Comparison of ENCODE assay signal across 12 cellular contexts in the genomic region with DNA sequence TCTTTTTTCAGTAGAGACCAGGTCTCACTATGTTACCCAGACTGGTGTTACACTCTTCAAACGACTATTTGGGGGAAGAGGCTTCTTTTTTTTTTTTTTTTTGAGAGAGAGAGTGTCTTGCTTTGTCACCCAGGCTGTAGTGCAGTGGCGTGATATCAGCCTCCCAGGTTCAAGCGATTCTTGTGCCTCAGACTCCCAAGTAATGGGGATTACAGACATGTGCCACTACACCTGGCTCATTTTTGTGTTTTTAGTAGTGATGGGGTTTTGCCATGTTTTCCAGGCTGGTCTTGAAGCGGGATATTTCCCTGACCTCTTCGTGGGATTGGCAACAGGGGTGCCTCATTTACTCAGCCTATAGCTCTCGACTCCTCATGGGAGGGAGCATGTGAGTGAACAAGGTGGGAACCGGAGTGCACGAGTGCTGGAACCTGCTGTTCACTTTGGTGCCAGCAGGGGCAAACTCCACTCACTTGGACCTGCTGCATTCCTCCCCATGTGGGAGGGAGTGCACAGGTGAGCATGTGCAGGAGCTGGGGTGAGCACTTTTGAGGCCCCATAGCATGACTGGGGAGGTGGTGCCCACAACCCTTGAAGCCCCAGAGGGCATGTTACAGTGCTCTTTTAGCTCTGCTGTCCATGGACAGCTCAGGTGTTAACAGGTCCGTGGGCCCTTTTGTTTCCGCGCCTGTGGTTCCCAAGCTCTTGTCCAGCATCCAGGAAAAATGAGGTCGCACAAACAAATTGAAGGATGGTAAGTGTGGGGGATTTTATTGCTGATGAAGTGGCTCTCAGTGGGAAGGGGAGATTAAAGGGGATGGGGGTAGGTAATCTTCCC.
DNase-seq lines count a peak whose midpoint lies in the region; ATAC-seq and TF ChIP-seq lines count a peak whose summit lies in the region.
"Had no signal": no experiment of that assay in that cellular context is flagged by ENCODE, and none has a peak within 500 bp of the region (broad histone marks: within the 10 kb centered on the region; RNA-seq: fewer than 3 reads in every experiment).

No MANE protein-coding gene starts in this region.

- peak; percentile 42 for TF ChIP-seq CTCF in fibroblast of the aortic adventitia (IDR thresholded peaks at IDR 0.05; ENCODE audit: insufficient read depth, low read length)

- peaks cover 0 to 8% of the 10 kb centered on the region in 2 donors for H3K36me3 Mint-ChIP-seq in activated naive CD4-positive, alpha-beta T cell treated with anti-CD3 and anti-CD28 coated beads, Interleukin-2, amount 50 U/mL, for 72 hours

- ATAC-seq in activated naive CD4-positive, alpha-beta T cell treated with anti-CD3 and anti-CD28 coated beads, Interleukin-2, amount 50 U/mL, for 72 hours = no peak
- no peak for ATAC-seq in stimulated activated naive CD8-positive, alpha-beta T cell treated with anti-CD3 and anti-CD28 coated beads, Interleukin-15, Interleukin-2, amounts not matched to agents 100 U/mL and 50 U/mL, for 24 hours
- no peak for ATAC-seq in HG03378 (IDR thresholded peaks at IDR 0.05; ENCODE audit: unreplicated experiment)

- peaks cover 0 to 7% of the 10 kb centered on the region in 2 donors for H3K9me3 Mint-ChIP-seq in activated naive CD4-positive, alpha-beta T cell treated with anti-CD3 and anti-CD28 coated beads, Interleukin-2, amount 50 U/mL, for 72 hours

- peak; percentile 19 for DNase-seq in activated naive CD4-positive, alpha-beta T cell treated with Interleukin-2 at 50 U/mL for 16 hours
- DNase-seq in activated naive CD4-positive, alpha-beta T cell treated with anti-CD3 and anti-CD28 coated beads, Interleukin-2, amount 50 U/mL, for 72 hours (ENCODE audit: low spot score in 2 of 2) = no peak
- DNase-seq in SK-MEL-5 (ENCODE audit: low read depth, low spot score) (peak; percentile 40), fibroblast of the aortic adventitia (ENCODE audit: low read depth) (no peak), NCI-H2107 (lab: John Stamatoyannopoulos, UW) (no peak), NCI-H748 (lab: John Stamatoyannopoulos, UW; ENCODE audit: unreplicated experiment) (no peak)
- peak; percentile 23 for DNase-seq in stimulated activated naive CD8-positive, alpha-beta T cell treated with anti-CD3 and anti-CD28 coated beads, Interleukin-15, Interleukin-2, amounts not matched to agents 100 U/mL and 50 U/mL, for 24 hours
- DNase-seq: DMS153, NCI-H2081 treated with DMSO at 0.1 percent for 48 hours had no signal

- H3K4me3 ChIP-seq in fibroblast of the aortic adventitia (ENCODE audit: low read depth, low read length) = no peak overlapping the region
- H3K4me3 ChIP-seq: HAP-1, skin epidermis had no signal

- no peak overlapping the region for H3K27ac Mint-ChIP-seq in activated naive CD4-positive, alpha-beta T cell treated with anti-CD3 and anti-CD28 coated beads, Interleukin-2, amount 50 U/mL, for 72 hours

- in situ Hi-C loops in SK-MEL-5 (cut with HindIII; ENCODE audit: low pct_unique_long_range_greater_than_20kb, low sequenced_read_pairs) = no loop called here

Comparison
In these comparisons a context has a peak if more than half of its experiments do, and no peak if none do; other contexts are left out.
1. DNase-seq: peak in activated naive CD4-positive, alpha-beta T cell treated with Interleukin-2 at 50 U/mL for 16 hours (single experiment), SK-MEL-5 (single experiment) and stimulated activated naive CD8-positive, alpha-beta T cell treated with anti-CD3 and anti-CD28 coated beads, Interleukin-15, Interleukin-2, amounts not matched to agents 100 U/mL and 50 U/mL, for 24 hours (single experiment); none in activated naive CD4-positive, alpha-beta T cell treated with anti-CD3 and anti-CD28 coated beads, Interleukin-2, amount 50 U/mL, for 72 hours (0 of 2), fibroblast of the aortic adventitia (single experiment), NCI-H2107 (single experiment) and NCI-H748 (single experiment).